Comparison of ENCODE assay signal across 8 cellular contexts in the genomic region with DNA sequence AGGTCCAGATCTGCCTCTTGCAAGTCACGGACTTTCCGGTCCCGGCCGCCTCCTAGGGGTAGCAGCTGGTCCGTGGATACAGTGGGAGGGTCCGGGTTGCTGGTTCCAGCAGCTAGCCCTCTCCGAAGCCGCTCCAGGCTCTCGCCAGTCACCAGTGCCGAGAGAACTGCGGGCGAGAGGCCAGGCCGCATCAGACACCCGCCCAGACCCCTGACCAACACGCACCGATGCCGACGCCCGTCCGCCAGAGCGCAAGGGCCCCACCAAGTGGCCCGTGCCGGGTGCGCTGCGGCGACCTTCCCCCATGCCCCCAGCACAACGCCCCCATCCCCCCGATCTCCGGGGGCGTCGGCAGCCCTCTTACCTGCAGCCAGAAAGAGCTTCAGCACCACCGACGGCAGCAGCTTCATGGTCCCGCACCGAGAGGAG. TPM values are rescaled to one million over a fixed set of nuclear protein-coding genes. Genes with fewer than 3 reads are reported as not detected.
DNase-seq lines count a peak whose midpoint lies in the region; ATAC-seq, FAIRE-seq and TF ChIP-seq lines count a peak whose summit lies in the region.

No MANE protein-coding gene starts in this region.

- ATAC-seq in GM19035 (IDR thresholded peaks at IDR 0.05; ENCODE audit: unreplicated experiment) (peak; percentile 11), foreskin keratinocyte (no peak)
- peak; percentile 41 to 46 for ATAC-seq in natural killer cell treated with Interleukin-12 subunit alpha and Interleukin-12 subunit beta and Interleukin-15 and Interleukin-18, amount 100 ng/mL, for 72 hours

- no peaks in the 10 kb centered on the region for H3K27me3 ChIP-seq in BLaER1
- no peaks in the 10 kb centered on the region for H3K27me3 ChIP-seq in foreskin keratinocyte

- H3K4me2 ChIP-seq in BLaER1 = peak overlapping the region; percentile 98

- POLR2A ChIA-PET in activated CD4-positive, alpha-beta memory T cell treated with anti-CD3 and anti-CD28 coated beads for 36 hours (lab: Charles Lee) = interaction anchor here (0.9 to 1.1 kb wide), 4 partner anchors 43 to 380 kb away, joined by 3 to 4 read pairs (median 4); a partner anchor contains a TSS

- peaks cover 40% of the 10 kb centered on the region for H3K4me1 Mint-ChIP-seq in activated CD4-positive, alpha-beta memory T cell treated with anti-CD3 and anti-CD28 coated beads for 36 hours (ENCODE audit: low read depth)
- peaks cover 35 to 36% of the 10 kb centered on the region in 2 donors for H3K4me1 Mint-ChIP-seq in natural killer cell treated with Interleukin-12 subunit alpha and Interleukin-12 subunit beta and Interleukin-15 and Interleukin-18, amount 100 ng/mL, for 72 hours (ENCODE audit: low read depth in 2 of 2)

- FAIRE-seq in GM19239 (lab: Jason Lieb, UNC) = no peak

- peaks cover 19% of the 10 kb centered on the region for H3K36me3 Mint-ChIP-seq in activated CD4-positive, alpha-beta memory T cell treated with anti-CD3 and anti-CD28 coated beads for 36 hours
- peaks cover 15% of the 10 kb centered on the region for H3K36me3 Mint-ChIP-seq in natural killer cell treated with Interleukin-12 subunit alpha and Interleukin-12 subunit beta and Interleukin-15 and Interleukin-18, amount 100 ng/mL, for 72 hours

- peak; percentile 50 for TF ChIP-seq CTCF in foreskin keratinocyte (conservative IDR thresholded peaks at IDR 0.05)

- H3K4me3 Mint-ChIP-seq in activated CD4-positive, alpha-beta memory T cell treated with anti-CD3 and anti-CD28 coated beads for 36 hours = peak overlapping the region; percentile 70
- peak overlapping the region; percentile 95 for H3K4me3 Mint-ChIP-seq in natural killer cell treated with Interleukin-12 subunit alpha and Interleukin-12 subunit beta and Interleukin-15 and Interleukin-18, amount 100 ng/mL, for 72 hours

- peaks cover 86% of the 10 kb centered on the region for H3K4me1 ChIP-seq in BLaER1
- peaks cover 27% of the 10 kb centered on the region for H3K4me1 ChIP-seq in foreskin keratinocyte

- H3K27ac ChIP-seq in BLaER1 (peak overlapping the region; percentile 99), foreskin keratinocyte (peak overlapping the region; percentile 73)

- peak overlapping the region; percentile 83 for H3K4me3 ChIP-seq in BLaER1

- peak; percentile 54 for DNase-seq in HT-29 (ENCODE audit: low spot score)
- DNase-seq in activated CD4-positive, alpha-beta memory T cell treated with anti-CD3 and anti-CD28 coated beads for 36 hours = peak; percentile 14
- DNase-seq in foreskin keratinocyte = peak in 1 of 2 donors; percentile 31
- DNase-seq in natural killer cell treated with Interleukin-12 subunit alpha and Interleukin-12 subunit beta and Interleukin-15 and Interleukin-18, amount 100 ng/mL, for 72 hours (ENCODE audit: low spot score) = no peak
- DNase-seq in effector CD4-positive, alpha-beta T cell = no peak
- DNase-seq in GM19239 (ENCODE audit: insufficient read length, low spot score) = no peak

- no peaks in the 10 kb centered on the region for H3K9me3 ChIP-seq in BLaER1

- no peaks in the 10 kb centered on the region for H3K9me3 Mint-ChIP-seq in activated CD4-positive, alpha-beta memory T cell treated with anti-CD3 and anti-CD28 coated beads for 36 hours
- no peaks in the 10 kb centered on the region for H3K9me3 Mint-ChIP-seq in natural killer cell treated with Interleukin-12 subunit alpha and Interleukin-12 subunit beta and Interleukin-15 and Interleukin-18, amount 100 ng/mL, for 72 hours

- CTCF ChIA-PET in activated CD4-positive, alpha-beta memory T cell treated with anti-CD3 and anti-CD28 coated beads for 36 hours (lab: Charles Lee) = interaction anchor here (0.6 to 16.7 kb wide), 26 partner anchors 9 to 365 kb away, joined by 3 to 744 read pairs (median 5); a partner anchor contains a TSS

- H3K9ac ChIP-seq in BLaER1 = peak overlapping the region; percentile 94

- intact Hi-C loops in activated CD4-positive, alpha-beta memory T cell treated with anti-CD3 and anti-CD28 coated beads for 36 hours (cut with micrococcal nuclease) = loop anchor here (2.0 kb wide), 1 partner anchor 95 kb away; no protein-coding TSS in a partner anchor

- H3K27ac Mint-ChIP-seq in activated CD4-positive, alpha-beta memory T cell treated with anti-CD3 and anti-CD28 coated beads for 36 hours = no peak overlapping the region
- peak overlapping the region in 1 of 2 donors; percentile 96 for H3K27ac Mint-ChIP-seq in natural killer cell treated with Interleukin-12 subunit alpha and Interleukin-12 subunit beta and Interleukin-15 and Interleukin-18, amount 100 ng/mL, for 72 hours

- no peaks in the 10 kb centered on the region for H4K20me1 ChIP-seq in BLaER1

- no peaks in the 10 kb centered on the region for H3K27me3 Mint-ChIP-seq in activated CD4-positive, alpha-beta memory T cell treated with anti-CD3 and anti-CD28 coated beads for 36 hours
- peaks cover 0 to 8% of the 10 kb centered on the region in 2 donors for H3K27me3 Mint-ChIP-seq in natural killer cell treated with Interleukin-12 subunit alpha and Interleukin-12 subunit beta and Interleukin-15 and Interleukin-18, amount 100 ng/mL, for 72 hours

- peaks cover 20% of the 10 kb centered on the region for H3K36me3 ChIP-seq in BLaER1

RNA-seq across cellular contexts. Expression of a gene that starts 0.5 kb away (rescaled TPM):
- total RNA-seq in HT-29 (2014; rRNA removed; shearing (Covaris generic)) = 40.9 and 46.3 TPM in 2 replicates
- total RNA-seq in activated CD4-positive, alpha-beta memory T cell treated with anti-CD3 and anti-CD28 coated beads for 36 hours = 10 to 100 TPM; 21.5 to 23.5 TPM
- 12.1 and 15.0 TPM in 2 replicates for total RNA-seq in foreskin keratinocyte
- 8.4 and 10.2 TPM in 2 replicates for polyA plus RNA-seq in foreskin keratinocyte
- total RNA-seq in natural killer cell treated with Interleukin-12 subunit alpha and Interleukin-12 subunit beta and Interleukin-15 and Interleukin-18, amount 100 ng/mL, for 72 hours = 10 to 100 TPM; 56.0 to 63.0 TPM

RNA-seq across cellular contexts. Expression of a gene that starts 14.1 kb away (rescaled TPM):
- total RNA-seq in HT-29 (2014; rRNA removed; shearing (Covaris generic)) = 0.08 and 0.86 TPM in 2 replicates
- under 1 TPM in 1 of 2 experiments, not detected in 1; 0.26 TPM for total RNA-seq in activated CD4-positive, alpha-beta memory T cell treated with anti-CD3 and anti-CD28 coated beads for 36 hours
- 0.04 TPM in 1 of 2 replicates, not detected in the other for total RNA-seq in foreskin keratinocyte
- polyA plus RNA-seq in foreskin keratinocyte = 0.08 TPM in 1 of 2 replicates, not detected in the other
- not detected for total RNA-seq in natural killer cell treated with Interleukin-12 subunit alpha and Interleukin-12 subunit beta and Interleukin-15 and Interleukin-18, amount 100 ng/mL, for 72 hours

RNA-seq across cellular contexts. Expression of a gene that starts 43.0 kb away (rescaled TPM):
- total RNA-seq in HT-29 (2014; rRNA removed; shearing (Covaris generic)) = 60.7 and 61.2 TPM in 2 replicates
- total RNA-seq in activated CD4-positive, alpha-beta memory T cell treated with anti-CD3 and anti-CD28 coated beads for 36 hours = 10 to 100 TPM; 50.1 to 54.6 TPM
- total RNA-seq in foreskin keratinocyte = 70.9 and 71.2 TPM in 2 replicates
- 86.7 and 95.1 TPM in 2 replicates for polyA plus RNA-seq in foreskin keratinocyte
- 10 to 100 TPM; 49.8 to 62.2 TPM for total RNA-seq in natural killer cell treated with Interleukin-12 subunit alpha and Interleukin-12 subunit beta and Interleukin-15 and Interleukin-18, amount 100 ng/mL, for 72 hours

RNA-seq across cellular contexts. Expression of a gene that starts 55.7 kb away (rescaled TPM):
- 68.9 and 74.6 TPM in 2 replicates for total RNA-seq in HT-29 (2014; rRNA removed; shearing (Covaris generic))
- total RNA-seq in activated CD4-positive, alpha-beta memory T cell treated with anti-CD3 and anti-CD28 coated beads for 36 hours = 100 to 1,000 TPM; 102 to 105 TPM
- total RNA-seq in foreskin keratinocyte = 51.0 and 54.5 TPM in 2 replicates
- 19.2 and 21.4 TPM in 2 replicates for polyA plus RNA-seq in foreskin keratinocyte
- total RNA-seq in natural killer cell treated with Interleukin-12 subunit alpha and Interleukin-12 subunit beta and Interleukin-15 and Interleukin-18, amount 100 ng/mL, for 72 hours = 100 to 1,000 TPM; 136 to 156 TPM

Comparison
In these comparisons a context has a peak if more than half of its experiments do, and no peak if none do; other contexts are left out.
1. DNase-seq: peak in HT-29 (single experiment) and activated CD4-positive, alpha-beta memory T cell treated with anti-CD3 and anti-CD28 coated beads for 36 hours (single experiment); none in natural killer cell treated with Interleukin-12 subunit alpha and Interleukin-12 subunit beta and Interleukin-15 and Interleukin-18, amount 100 ng/mL, for 72 hours (single experiment), effector CD4-positive, alpha-beta T cell (single experiment) and GM19239 (single experiment).